ENCODE assay signal across 8 cellular contexts in the genomic region with DNA sequence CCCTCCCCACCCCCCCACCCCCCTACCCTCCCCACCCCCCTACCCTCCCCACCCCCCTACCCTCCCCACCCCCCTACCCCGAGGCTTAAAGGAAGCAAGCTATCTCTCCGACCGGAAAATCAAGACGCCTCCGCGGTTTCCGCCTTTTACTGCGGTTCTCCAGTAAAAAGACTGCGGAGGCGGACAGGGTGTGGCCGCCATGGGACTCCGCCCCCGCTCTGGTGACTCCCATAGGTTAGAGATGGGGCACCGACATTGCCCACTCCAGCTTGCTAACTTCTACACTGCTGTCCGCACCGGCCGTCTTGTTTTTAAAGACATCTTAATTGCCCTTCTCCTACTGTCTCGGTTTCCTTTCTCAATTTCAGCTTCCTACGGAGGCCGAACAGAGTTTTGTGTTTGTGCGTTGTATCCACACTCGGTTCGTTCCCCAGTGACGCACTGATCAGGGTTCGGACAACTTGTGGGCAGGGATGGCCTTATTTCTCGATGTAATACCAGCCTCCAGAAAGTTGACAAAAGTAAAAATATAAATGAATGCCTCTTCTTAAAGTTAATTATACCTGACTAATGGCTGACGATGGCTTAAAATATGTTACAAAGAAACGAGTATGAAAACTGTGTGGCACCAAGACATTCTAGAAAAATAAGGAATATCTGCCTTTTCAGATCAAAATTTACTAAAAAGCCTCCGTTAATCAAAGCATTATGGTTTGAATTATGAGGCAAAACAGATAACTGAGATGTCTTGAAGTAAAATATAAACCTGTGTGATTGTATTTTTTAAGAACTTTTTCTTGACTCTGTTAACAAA. TPM values are rescaled to one million over a fixed set of nuclear protein-coding genes. Genes with fewer than 3 reads are reported as not detected.
DNase-seq lines count a peak whose midpoint lies in the region; ATAC-seq and TF ChIP-seq lines count a peak whose summit lies in the region.

No MANE protein-coding gene starts in this region.

- no peak overlapping the region for H3K27ac Mint-ChIP-seq in memory B cell

- H3K9me3 ChIP-seq in uterus, result no peaks in the 10 kb centered on the region

- H3K4me3 ChIP-seq in uterus, result no peak overlapping the region

- H3K27me3 Mint-ChIP-seq in memory B cell, result peaks cover 2% of the 10 kb centered on the region

- no peak for TF ChIP-seq POLR2A in uterus (IDR thresholded peaks at IDR 0.05)

- H3K9me3 Mint-ChIP-seq in memory B cell, result peaks cover 2% of the 10 kb centered on the region

- peak overlapping the region; percentile 79 for H3K4me3 Mint-ChIP-seq in memory B cell

- intact Hi-C loops in uterus (cut with DNase I; ENCODE audit: low total_unique reads), result no loop called here

- no peaks in the 10 kb centered on the region for H3K27me3 ChIP-seq in uterus

- peaks cover 22% of the 10 kb centered on the region for H3K36me3 Mint-ChIP-seq in memory B cell

- H3K4me1 ChIP-seq in uterus, result peaks cover 0 to 5% of the 10 kb centered on the region in 2 donors

- no peaks in the 10 kb centered on the region for H3K36me3 ChIP-seq in uterus

- H3K4me1 Mint-ChIP-seq in memory B cell, result peaks cover 14% of the 10 kb centered on the region

- DNase-seq in activated CD4-positive, CD25-positive, alpha-beta regulatory T cell treated with anti-CD3 and anti-CD28 coated beads, Interleukin-2, amount 50 U/mL, for 72 hours, result peak; percentile 36
- DNase-seq in activated CD4-positive, CD25-positive, alpha-beta regulatory T cell (lab: John Stamatoyannopoulos, UW), result no peak
- peak; percentile 81 for DNase-seq in activated effector memory CD4-positive, alpha-beta T cell treated with anti-CD3 and anti-CD28 coated beads, Interleukin-2, amount 50 U/mL, for 16 hours
- no peak for DNase-seq in memory B cell (ENCODE audit: low spot score in 2 of 2)
- peak; percentile 35 to 37 for DNase-seq in uterus
- no peak for DNase-seq in DMS79 (lab: John Stamatoyannopoulos, UW)
- DNase-seq in SIG-M5 treated with dmso at 0.1 percent for 504 hours (lab: John Stamatoyannopoulos, UW; ENCODE audit: unreplicated experiment), result no peak

- no peak for ATAC-seq in memory B cell (ENCODE audit: low read depth)
- ATAC-seq in HG02981 (IDR thresholded peaks at IDR 0.05; ENCODE audit: unreplicated experiment), result no peak

- no peak for TF ChIP-seq CTCF in uterus (IDR thresholded peaks at IDR 0.05)

- no peak overlapping the region for H3K27ac ChIP-seq in uterus

RNA-seq across cellular contexts. Expression of gene ZNF200, which starts 1.1 kb away (rescaled TPM):
- total RNA-seq in uterus, result 10 to 100 TPM in 2 of 4 donors, 1 to 10 TPM in 2; 4.1 to 17.6 (median 10.7) TPM

RNA-seq across cellular contexts. Expression of gene MEFV, which starts 20.4 kb away (rescaled TPM):
- 10 to 100 TPM in 1 of 4 donors, 1 to 10 TPM in 1, under 1 TPM in 2; 0.21 to 12.0 (median 1.1) TPM for total RNA-seq in uterus

RNA-seq across cellular contexts. Expression of gene ZNF263, which starts 47.2 kb away (rescaled TPM):
- 10 to 100 TPM; 13.2 to 82.5 (median 53.9) TPM for total RNA-seq in uterus

RNA-seq across cellular contexts. Expression of gene OR1F1, which starts 48.1 kb away (rescaled TPM):
- not detected for total RNA-seq in uterus

Comparison
In these comparisons a context has a peak if more than half of its experiments do, and no peak if none do; other contexts are left out.
1. DNase-seq: peak in activated CD4-positive, CD25-positive, alpha-beta regulatory T cell treated with anti-CD3 and anti-CD28 coated beads, Interleukin-2, amount 50 U/mL, for 72 hours (single experiment), activated effector memory CD4-positive, alpha-beta T cell treated with anti-CD3 and anti-CD28 coated beads, Interleukin-2, amount 50 U/mL, for 16 hours (single experiment) and uterus (2 of 2); none in activated CD4-positive, CD25-positive, alpha-beta regulatory T cell (0 of 4), memory B cell (0 of 2), DMS79 (single experiment) and SIG-M5 treated with dmso at 0.1 percent for 504 hours (single experiment).